In the genomic region with DNA sequence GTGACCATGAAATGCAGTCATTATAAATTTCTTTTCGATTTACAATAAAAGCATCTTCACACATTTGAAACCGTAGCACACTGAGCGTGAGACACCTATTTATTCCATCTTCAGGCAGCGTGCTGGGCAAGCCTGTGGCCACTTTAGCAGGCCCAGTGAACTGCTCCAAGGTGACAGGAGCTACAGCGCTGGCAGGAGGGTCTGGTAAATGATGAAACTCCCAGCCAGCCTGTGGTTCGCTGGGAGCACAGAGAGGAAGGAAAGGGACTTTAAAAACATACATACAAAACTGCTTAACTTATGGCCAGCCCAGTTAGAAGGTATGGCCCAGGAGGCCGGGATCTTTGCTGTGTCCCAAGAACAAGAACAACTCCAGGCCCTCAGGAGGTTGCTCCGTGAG, we compare ENCODE assay signal across 7 cellular contexts. TPM values are rescaled to one million over a fixed set of nuclear protein-coding genes. Genes with fewer than 3 reads are reported as not detected.
A peak's percentile ranks its signal among the peaks of the same experiment; 100 is the strongest.
DNase-seq lines count a peak whose midpoint lies in the region; ATAC-seq, FAIRE-seq and TF ChIP-seq lines count a peak whose summit lies in the region.

No MANE protein-coding gene starts in this region.

- H3K4ac ChIP-seq in H1 (replicated peaks; ENCODE audit: insufficient read length, low read depth, low read length) = no peak overlapping the region

- H3K4me1 ChIP-seq in OCI-LY1 (ENCODE audit: insufficient read depth, low read length, severe bottlenecking) (peaks cover 89% of the 10 kb centered on the region), H1 (replicated peaks in 1 of 4; ENCODE audit: control insufficient read depth in 3 of 4, insufficient read depth in 4 of 4, low read length in 3 of 4) (peaks cover 2 to 14% (median 5%) of the 10 kb centered on the region in 4 experiments; a peak in 5 of 7 replicates), rectal smooth muscle tissue (ENCODE audit: control insufficient read depth, insufficient read depth, low read length) (peaks cover 21% of the 10 kb centered on the region)

- no peak overlapping the region for H3K4me3 Mint-ChIP-seq in mesothelial cell of epicardium

- no peak for TF ChIP-seq CTCF in GM06990 (IDR thresholded peaks at IDR 0.05; ENCODE audit: insufficient read depth, low read length, poor library complexity, severe bottlenecking)
- no peak for TF ChIP-seq CTCF in OCI-LY1 (IDR thresholded peaks at IDR 0.05; ENCODE audit: low read length)
- no peak for TF ChIP-seq CTCF in H1 (IDR thresholded peaks at IDR 0.05; ENCODE audit: control extremely low read depth in 1 of 3, insufficient read depth in 1 of 3, low read depth in 1 of 3, low read length in 3 of 3)
- no peak for TF ChIP-seq CTCF in mesothelial cell of epicardium (IDR thresholded peaks at IDR 0.05; ENCODE audit: unreplicated experiment)

- peaks cover 20% of the 10 kb centered on the region for H3K79me1 ChIP-seq in H1 (ENCODE audit: low read depth, low read length)

- ATAC-seq in GM18907 (IDR thresholded peaks at IDR 0.05; ENCODE audit: unreplicated experiment) = no peak

- peaks cover 54% of the 10 kb centered on the region for H3K4me1 Mint-ChIP-seq in mesothelial cell of epicardium

- H3K9me3 Mint-ChIP-seq in mesothelial cell of epicardium = no peaks in the 10 kb centered on the region

- no peak overlapping the region for H3K27ac Mint-ChIP-seq in mesothelial cell of epicardium

- H3K14ac ChIP-seq in H1 (ENCODE audit: insufficient read length) = no peak overlapping the region

- TF ChIP-seq POLR2A in H1 (IDR thresholded peaks at IDR 0.05; ENCODE audit: control extremely low read depth in 1 of 2, low read depth in 2 of 2, low read length in 2 of 2) = no peak

- H3K9me2 ChIP-seq in OCI-LY1 (ENCODE audit: low read depth, low read length) = no peaks in the 10 kb centered on the region

- H2BK5ac ChIP-seq in H1 (ENCODE audit: low read depth, low read length) = 0 out of 2 replicates have a peak overlapping the region, but pooled peaks have one; percentile 61

- peaks cover 2% of the 10 kb centered on the region for H3K36me3 Mint-ChIP-seq in mesothelial cell of epicardium

- POLR2A ChIA-PET in H1 (lab: Charles Lee; ENCODE audit: partially characterized antibody) = interaction anchor here (1.3 kb wide), 1 partner anchor 16 kb away, joined by 4 read pairs; no protein-coding TSS in a partner anchor

- H3K4me2 ChIP-seq in OCI-LY1 (ENCODE audit: low read length) = peak overlapping the region; percentile 69
- no peak overlapping the region for H3K4me2 ChIP-seq in H1 (ENCODE audit: insufficient read depth in 1 of 2, low read depth in 2 of 2, low read length in 2 of 2)

- CTCF ChIA-PET in H1 (lab: Charles Lee; ENCODE audit: partially characterized antibody) = interaction anchor here (1.4 to 1.7 kb wide), 3 partner anchors 10 to 143 kb away, joined by 3 to 10 read pairs (median 4); no protein-coding TSS in a partner anchor

- H3K36me3 ChIP-seq in GM06990 (ENCODE audit: control insufficient read depth, insufficient read depth, low read length) = no peaks in the 10 kb centered on the region; the same call in none of the 2 replicates
- H3K36me3 ChIP-seq in OCI-LY1 (ENCODE audit: insufficient read depth, low read length) = no peaks in the 10 kb centered on the region; the same call in 1 of the 2 replicates
- H3K36me3 ChIP-seq in H1 (ENCODE audit: control insufficient read depth in 2 of 4, insufficient read depth in 4 of 4, low read length in 3 of 4) = no peaks in the 10 kb centered on the region
- H3K36me3 ChIP-seq in rectal smooth muscle tissue (ENCODE audit: control insufficient read depth, insufficient read depth, low read length) = no peaks in the 10 kb centered on the region

- H4K91ac ChIP-seq in H1 (replicated peaks; ENCODE audit: insufficient read length, low read length) = no peak overlapping the region

- no peak overlapping the region for H2BK120ac ChIP-seq in H1 (replicated peaks; ENCODE audit: low read depth, low read length)

- H3K9ac ChIP-seq in OCI-LY1 (ENCODE audit: low read length) = peak overlapping the region; percentile 42; the same call in 1 of the 2 replicates
- H3K9ac ChIP-seq in H1 (replicated peaks in 1 of 4; ENCODE audit: extremely low read depth in 1 of 4, low read depth in 3 of 4, low read length in 3 of 4) = no peak overlapping the region
- H3K9ac ChIP-seq in rectal smooth muscle tissue (ENCODE audit: low read length) = no peak overlapping the region

- peaks cover 11% of the 10 kb centered on the region; the same call in 1 of the 2 replicates for H3F3A ChIP-seq in OCI-LY1 (ENCODE audit: insufficient read depth, low read length)

- H2BK12ac ChIP-seq in H1 (ENCODE audit: low read depth, low read length) = no peak overlapping the region

- no peaks in the 10 kb centered on the region for H3K9me3 ChIP-seq in OCI-LY1 (ENCODE audit: low read length)
- H3K9me3 ChIP-seq in H1 (ENCODE audit: insufficient read depth in 2 of 2, low read depth in 1 of 2, low read length in 1 of 2) = no peaks in the 10 kb centered on the region

- no peak overlapping the region for H3K18ac ChIP-seq in H1 (ENCODE audit: extremely low read depth, low read length)

- H3K23me2 ChIP-seq in H1 (ENCODE audit: low read depth, low read length) = peaks cover 2% of the 10 kb centered on the region; the same call in 1 of the 2 replicates

- no peak overlapping the region for H2BK20ac ChIP-seq in H1 (ENCODE audit: low read length)

- no peak overlapping the region for H3K56ac ChIP-seq in H1 (replicated peaks; ENCODE audit: insufficient read length, low read depth, low read length)

- H3K23ac ChIP-seq in H1 (ENCODE audit: insufficient read length) = no peak overlapping the region

- H3K79me2 ChIP-seq in OCI-LY1 (ENCODE audit: insufficient read depth, low read length) (peaks cover 44% of the 10 kb centered on the region), H1 (ENCODE audit: control insufficient read depth in 1 of 2, insufficient read depth in 2 of 2, low read length in 2 of 2) (peaks cover 5 to 84% of the 10 kb centered on the region in 2 experiments; a peak in 3 of 4 replicates)

- no peak overlapping the region for H4K5ac ChIP-seq in H1 (ENCODE audit: insufficient read length, low read depth, low read length)

- H2BK15ac ChIP-seq in H1 (ENCODE audit: low read length) = no peak overlapping the region

- H3K27me3 ChIP-seq in GM06990 (replicated peaks; ENCODE audit: control insufficient read depth, insufficient read depth, low read length) (no peaks in the 10 kb centered on the region), OCI-LY1 (ENCODE audit: insufficient read depth, low read length) (no peaks in the 10 kb centered on the region), H1 (replicated peaks in 1 of 4; ENCODE audit: control insufficient read depth in 3 of 4, extremely low read depth in 1 of 4, insufficient read depth in 3 of 4, low read length in 3 of 4) (no peaks in the 10 kb centered on the region), rectal smooth muscle tissue (ENCODE audit: control insufficient read depth, insufficient read depth, low read length) (no peaks in the 10 kb centered on the region)

- no peak for TF ChIP-seq EP300 in H1 (IDR thresholded peaks at IDR 0.05; ENCODE audit: borderline replicate concordance in 1 of 2, low read depth in 2 of 2, low read length in 2 of 2)

- H4K20me1 ChIP-seq in OCI-LY1 (ENCODE audit: insufficient read depth, low read length) (no peaks in the 10 kb centered on the region), H1 (replicated peaks in 1 of 2; ENCODE audit: control insufficient read depth in 1 of 2, insufficient read depth in 2 of 2, low read length in 2 of 2) (peaks cover 0 to 29% of the 10 kb centered on the region in 2 experiments)

- TF ChIP-seq RAD21 in H1 (IDR thresholded peaks at IDR 0.05 in 1 of 2, conservative IDR thresholded peaks at IDR 0.05 in 1 of 2; ENCODE audit: low read depth in 2 of 2, low read length in 2 of 2) = no peak

- H3K27ac ChIP-seq in OCI-LY1 (ENCODE audit: low read depth, low read length, poor library complexity, severe bottlenecking) = peak overlapping the region; percentile 98
- H3K27ac ChIP-seq in H1 (ENCODE audit: low read depth, low read length) = no peak overlapping the region
- no peak overlapping the region for H3K27ac ChIP-seq in rectal smooth muscle tissue (ENCODE audit: low read depth, low read length)

- H3K27me3 Mint-ChIP-seq in mesothelial cell of epicardium (ENCODE audit: low read depth) = no peaks in the 10 kb centered on the region

- no peak overlapping the region for H2AFZ ChIP-seq in OCI-LY1 (ENCODE audit: low read length)
- H2AFZ ChIP-seq in H1 (ENCODE audit: low read length) = no peak overlapping the region

- DNase-seq in GM06990 (ENCODE audit: extremely low read depth, insufficient read length) (no peak), H1 (ENCODE audit: low read depth in 1 of 2, low spot score in 2 of 2) (no peak), pons (ENCODE audit: low spot score) (no peak), mesothelial cell of epicardium (ENCODE audit: low spot score in 2 of 2, unreplicated experiment in 2 of 2) (no peak)

- WGBS in H1 (ENCODE audit: extremely low coverage in 1 of 2, insufficient coverage in 1 of 2, insufficient read length in 1 of 2, insufficient replicate concordance in 2 of 2, low coverage in 1 of 2, low lambda C conversion rate in 2 of 2, missing lambda C conversion rate in 1 of 2), 2 experiments = 87% methylated on average over 8 of the region's 8 CpGs; no CpG with 5 or more reads in 1 of the 2 experiments

- H3K4me3 ChIP-seq in GM06990 (replicated peaks; ENCODE audit: low read depth, low read length) (peak overlapping the region; percentile 58), OCI-LY1 (ENCODE audit: low read depth, low read length, poor library complexity, severe bottlenecking) (peak overlapping the region; percentile 48), H1 (ENCODE audit: extremely low read depth in 1 of 4, insufficient read depth in 2 of 4, low read depth in 3 of 4, low read length in 4 of 4) (no peak overlapping the region), rectal smooth muscle tissue (ENCODE audit: low read length) (peak overlapping the region; percentile 6)

- no peak overlapping the region for H4K8ac ChIP-seq in H1 (ENCODE audit: extremely low read depth, insufficient read depth, low read length)

- no peak for FAIRE-seq in H1 (lab: Jason Lieb, UNC)

- no peak overlapping the region for H2AK5ac ChIP-seq in H1 (ENCODE audit: low read depth, low read length)

TF ChIP-seq in H1, 55 proteins besides CTCF, POLR2A, EP300 and RAD21 (continues in another document):
- no peak for TF ChIP-seq CBX8 (IDR thresholded peaks at IDR 0.05; ENCODE audit: borderline replicate concordance, low read depth, low read length)
- no peak for TF ChIP-seq FOSL1 (IDR thresholded peaks at IDR 0.05; ENCODE audit: insufficient read depth, low read depth, low read length)
- TF ChIP-seq BACH1 (IDR thresholded peaks at IDR 0.05; ENCODE audit: low read length) = no peak

RNA-seq across cellular contexts. Expression of a gene that starts 5.1 kb away (rescaled TPM):
- 73.8 and 78.9 TPM in 2 replicates for total RNA-seq in H1 (2021; fragmentation: NEBNext Ultra II Directional; extraction: Animal tissue kit (Norgen Biotek cat#: 25700))
- polyA plus RNA-seq in H1 (2011; rRNA removed) = 29.7 and 38.2 TPM in 2 replicates
- polyA plus RNA-seq in H1 (2011; cell fraction: cytosol; rRNA removed) = 28.4 TPM
- polyA plus RNA-seq in H1 (2011; cell fraction: nucleus; rRNA removed) = 54.3 TPM
- polyA plus RNA-seq in H1 (2012, experiment 1 of 2) = 39.8 to 47.1 TPM (median 45.5 TPM) in 4 replicates
- 36.6 TPM for polyA plus RNA-seq in H1 (2012, experiment 2 of 2)
- 43.6 TPM for polyA plus RNA-seq in H1 (2013, experiment 1 of 2)
- polyA plus RNA-seq in H1 (2013, experiment 2 of 2) = 46.5 TPM
- polyA minus RNA-seq in H1 (2011; rRNA and poly(A)+ RNA removed) = 30.4 and 36.4 TPM in 2 replicates
- 22.6 TPM for polyA minus RNA-seq in H1 (2011; cell fraction: cytosol; rRNA and poly(A)+ RNA removed)
- 22.7 TPM for polyA minus RNA-seq in H1 (2011; cell fraction: nucleus; rRNA and poly(A)+ RNA removed)
- 49.3 to 59.1 TPM (median 50.4 TPM) in 3 replicates for total RNA-seq in mesothelial cell of epicardium

Comparison
In these comparisons a context has a peak if more than half of its experiments do, and no peak if none do; other contexts are left out.
1. H3K4me3 ChIP-seq: peak in GM06990 (single experiment), OCI-LY1 (single experiment) and rectal smooth muscle tissue (single experiment); none in H1 (0 of 4).